In genomic region chr1:206575165-206575893, GRCh38 we compare ENCODE assay signal across 1 cellular context.
TF ChIP-seq lines count a peak whose summit lies in the region.

No MANE protein-coding gene starts in this region.

TF ChIP-seq in K562, 482 proteins besides CTCF, POLR2A, EP300 and RAD21 (continued from another document and continues in another):
- no peak for TF ChIP-seq MITF (IDR thresholded peaks at IDR 0.05)
- no peak for TF ChIP-seq ZC3H11A (IDR thresholded peaks at IDR 0.05; ENCODE audit: low read depth, low read length)
- TF ChIP-seq MCM2 (IDR thresholded peaks at IDR 0.05; ENCODE audit: low read depth) = no peak
- TF ChIP-seq NFRKB (IDR thresholded peaks at IDR 0.05; ENCODE audit: low read depth) = peak; percentile 90
- peak; percentile 68; the same call in 1 of the 2 replicates for TF ChIP-seq ETV1 (tag; conservative IDR thresholded peaks at IDR 0.05; ENCODE audit: low read depth)
- no peak for TF ChIP-seq GATAD2B (IDR thresholded peaks at IDR 0.05; ENCODE audit: borderline replicate concordance)
- TF ChIP-seq MYC (IDR thresholded peaks at IDR 0.05; ENCODE audit: low read depth, low read length) = peak; percentile 73
- no peak for TF ChIP-seq MYC (CRISPR knock-in tag; IDR thresholded peaks at IDR 0.05; ENCODE audit: borderline replicate concordance, low read depth)
- TF ChIP-seq GABPB1 (CRISPR knock-in tag; IDR thresholded peaks at IDR 0.05) = peak; percentile 32; the same call in 1 of the 2 replicates
- no peak for TF ChIP-seq ZNF830 (CRISPR knock-in tag; IDR thresholded peaks at IDR 0.05)
- no peak for TF ChIP-seq SP2 (IDR thresholded peaks at IDR 0.05; ENCODE audit: extremely low read depth, low read depth, low read length, poor library complexity, severe bottlenecking)
- no peak for TF ChIP-seq MBD2 (IDR thresholded peaks at IDR 0.05; ENCODE audit: borderline replicate concordance, low read depth)
- TF ChIP-seq WHSC1 (IDR thresholded peaks at IDR 0.05; ENCODE audit: low read length) = no peak
- no peak for TF ChIP-seq ZC3H8 (IDR thresholded peaks at IDR 0.05)
- TF ChIP-seq TCFL5 (CRISPR knock-in tag; conservative IDR thresholded peaks at IDR 0.05) = 0 out of 2 replicates have a peak, but pooled peaks have one; percentile 55
- TF ChIP-seq SAP30 (IDR thresholded peaks at IDR 0.05; ENCODE audit: borderline replicate concordance, insufficient read depth, low read depth, low read length, poor library complexity, severe bottlenecking) = no peak
- peak; percentile 69 for TF ChIP-seq RBBP5 (IDR thresholded peaks at IDR 0.05; ENCODE audit: borderline replicate concordance, insufficient read depth, low read length, poor library complexity, severe bottlenecking)
- no peak for TF ChIP-seq PRMT5 (CRISPR knock-in tag; IDR thresholded peaks at IDR 0.05)
- TF ChIP-seq ETV6 (IDR thresholded peaks at IDR 0.05; ENCODE audit: borderline replicate concordance in 1 of 2, low read depth in 2 of 2, low read length in 1 of 2) = peak in 1 of 2 experiments; percentile 66; a peak in 2 of 4 replicates
- TF ChIP-seq ETV6 (CRISPR knock-in tag; IDR thresholded peaks at IDR 0.05; ENCODE audit: borderline replicate concordance) = no peak
- peak; percentile 20 for TF ChIP-seq POLR2B (IDR thresholded peaks at IDR 0.05; ENCODE audit: low read depth, partially characterized antibody)
- peak; percentile 41; the same call in 1 of the 2 replicates for TF ChIP-seq ATF6 (CRISPR knock-in tag; IDR thresholded peaks at IDR 0.05)
- no peak for TF ChIP-seq TGIF2 (CRISPR knock-in tag; IDR thresholded peaks at IDR 0.05)
- peak; percentile 36; the same call in 1 of the 2 replicates for TF ChIP-seq TOE1 (IDR thresholded peaks at IDR 0.05; ENCODE audit: borderline replicate concordance)
- no peak for TF ChIP-seq TOE1 (CRISPR knock-in tag; IDR thresholded peaks at IDR 0.05; ENCODE audit: borderline replicate concordance, low read depth)
- TF ChIP-seq ZNF212 (CRISPR knock-in tag; IDR thresholded peaks at IDR 0.05) = peak; percentile 68; the same call in 1 of the 2 replicates
- no peak for TF ChIP-seq NCOA6 (IDR thresholded peaks at IDR 0.05)
- TF ChIP-seq DMBX1 (CRISPR knock-in tag; IDR thresholded peaks at IDR 0.05; ENCODE audit: borderline replicate concordance) = no peak; the same call in 1 of the 2 replicates
- no peak for TF ChIP-seq NR0B1 (IDR thresholded peaks at IDR 0.05; ENCODE audit: partially characterized antibody)
- TF ChIP-seq SREBF2 (CRISPR knock-in tag; IDR thresholded peaks at IDR 0.05) = no peak
- TF ChIP-seq U2AF2 (optimal IDR thresholded peaks at IDR 0.05; ENCODE audit: low read depth, low read length) = no peak
- peak; percentile 24; the same call in 1 of the 2 replicates for TF ChIP-seq DEAF1 (CRISPR knock-in tag; IDR thresholded peaks at IDR 0.05)
- TF ChIP-seq CHD4 (IDR thresholded peaks at IDR 0.05; ENCODE audit: insufficient read depth, insufficient replicate concordance, low read depth, low read length, poor library complexity, severe bottlenecking) = no peak
- TF ChIP-seq BACH1 (tag; IDR thresholded peaks at IDR 0.05) = peak; percentile 77
- TF ChIP-seq ARID2 (IDR thresholded peaks at IDR 0.05) = no peak
- no peak for TF ChIP-seq PCBP2 (IDR thresholded peaks at IDR 0.05; ENCODE audit: low read depth, low read length, poor library complexity, severe bottlenecking)
- TF ChIP-seq GTF2B (IDR thresholded peaks at IDR 0.05; ENCODE audit: extremely low read depth, insufficient read length) = no peak
- 0 out of 2 replicates have a peak, but pooled peaks have one; percentile 23 for TF ChIP-seq ELF4 (CRISPR knock-in tag; IDR thresholded peaks at IDR 0.05)
- peak; percentile 84 for TF ChIP-seq RREB1 (CRISPR knock-in tag; IDR thresholded peaks at IDR 0.05)
- 0 out of 2 replicates have a peak, but pooled peaks have one; percentile 67 for TF ChIP-seq XRCC5 (IDR thresholded peaks at IDR 0.05; ENCODE audit: low read depth, low read length)
- peak; percentile 93; the same call in 1 of the 2 replicates for TF ChIP-seq ZNF584 (CRISPR knock-in tag; IDR thresholded peaks at IDR 0.05; ENCODE audit: low read depth)
- TF ChIP-seq ARID1B (IDR thresholded peaks at IDR 0.05) = peak; percentile 71
- no peak for TF ChIP-seq U2AF1 (optimal IDR thresholded peaks at IDR 0.05; ENCODE audit: low read depth, low read length)
- no peak for TF ChIP-seq RBM15 (IDR thresholded peaks at IDR 0.05; ENCODE audit: insufficient read depth, low read length)
- TF ChIP-seq ZMIZ1 (IDR thresholded peaks at IDR 0.05; ENCODE audit: low read depth in 2 of 2, low read length in 2 of 2) = no peak
- TF ChIP-seq PTRF (tag; IDR thresholded peaks at IDR 0.05) = 0 out of 2 replicates have a peak, but pooled peaks have one; percentile 39
- peak; percentile 30 to 47; a peak in 3 of 4 replicates for TF ChIP-seq NRF1 (conservative IDR thresholded peaks at IDR 0.05 in 1 of 2, IDR thresholded peaks at IDR 0.05 in 1 of 2)
- TF ChIP-seq ZFP91 (CRISPR knock-in tag; IDR thresholded peaks at IDR 0.05) = no peak
- peak; percentile 75 for TF ChIP-seq CTBP1 (IDR thresholded peaks at IDR 0.05; ENCODE audit: borderline replicate concordance)
